21 cellular contexts compared by ENCODE assay signal in genomic region chr4:140581078-140581477, GRCh38.
"Had no signal": no experiment of that assay in that cellular context is flagged by ENCODE, and none has a peak within 500 bp of the region (broad histone marks: within the 10 kb centered on the region; RNA-seq: fewer than 3 reads in every experiment).

No MANE protein-coding gene starts in this region.

- H3K4me1 ChIP-seq: SJSA1 had no signal

- ATAC-seq: activated CD8-positive, alpha-beta memory T cell treated with anti-CD3 and anti-CD28 coated beads, Interleukin-2, amount 10 ng/mL, durations not matched to agents 7 days and 5 days; PC-3; T-helper 17 cell; WTC11 had no signal

- DNase-seq: activated CD4-positive, alpha-beta T cell treated with anti-CD3 and anti-CD28 coated beads, Interleukin-2, amount 10 ng/mL, durations not matched to agents 24 days and 14 days; activated CD4-positive, alpha-beta T cell treated with anti-CD3 and anti-CD28 coated beads, Interleukin-2, amount 50 U/mL, for 48 hours; activated CD4-positive, CD25-positive, alpha-beta regulatory T cell treated with anti-CD3 and anti-CD28 coated beads, Interleukin-2, amount 50 U/mL, for 72 hours; activated CD8-positive, alpha-beta memory T cell treated with anti-CD3 and anti-CD28 coated beads, Interleukin-2, amount 10 ng/mL, durations not matched to agents 7 days and 5 days; activated gamma-delta T cell; activated naive CD4-positive, alpha-beta T cell treated with anti-CD3 and anti-CD28 coated beads for 36 hours; activated T-cell treated with anti-CD3 and anti-CD28 coated beads, Interleukin-2, amount 50 U/mL, for 24 hours; brain microvascular endothelial cell; NCI-H1092 treated with DMSO at 0.1 percent for 48 hours; NCI-H1417 treated with DMSO at 0.1 percent for 48 hours; NCI-H1694; NCI-H2029; NCI-H2171 treated with DMSO at 0.1 percent for 48 hours; NCI-H226; NCI-H69; PC-3; SHP77; T-helper 17 cell; T-helper 9 cell had no signal

- H3K9me3 ChIP-seq: SJSA1 had no signal

- H3K36me3 ChIP-seq: brain microvascular endothelial cell, SJSA1 had no signal

- H3K4me3 ChIP-seq: SJSA1 had no signal
